In the genomic region with DNA sequence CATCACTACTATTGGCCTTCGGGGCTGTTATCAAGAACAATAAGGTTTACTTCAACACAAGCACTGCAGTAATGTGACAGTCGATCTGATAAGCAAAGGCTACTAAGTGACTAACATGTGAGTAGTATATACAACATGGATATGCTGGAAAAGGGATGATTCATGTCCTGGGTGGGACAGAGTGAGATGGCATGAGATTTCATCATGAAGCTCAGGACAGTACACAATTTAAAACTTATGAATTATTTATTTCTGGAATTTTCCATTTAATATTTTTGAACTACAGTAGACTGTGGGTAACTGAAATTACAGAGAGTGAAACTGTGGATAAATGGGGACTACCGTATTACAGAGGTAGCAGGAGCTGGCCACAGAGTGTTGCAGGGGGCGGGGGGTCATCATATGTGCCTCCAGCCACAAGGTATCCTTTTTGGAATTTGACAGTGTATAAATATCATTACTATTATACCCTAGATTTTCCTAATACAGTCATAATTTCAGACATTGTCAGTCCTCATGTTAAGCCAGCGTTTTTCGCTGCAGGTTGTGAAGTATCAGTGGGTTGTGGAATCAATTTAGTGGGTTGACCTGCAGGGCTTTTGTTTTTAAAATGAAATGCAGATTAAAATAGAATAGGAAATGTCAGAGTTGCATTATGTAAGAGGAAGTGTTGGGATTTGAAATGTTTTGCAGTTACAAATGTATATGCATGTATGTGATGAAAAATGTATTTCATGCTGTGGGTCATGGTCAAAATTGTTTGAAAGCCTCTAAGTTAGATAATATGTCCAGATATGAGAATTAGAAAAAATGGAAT, we compare ENCODE assay signal across 1 cellular context.
A peak's percentile ranks its signal among the peaks of the same experiment; 100 is the strongest.
TF ChIP-seq lines count a peak whose summit lies in the region.

No MANE protein-coding gene starts in this region.

TF ChIP-seq in K562, 482 proteins besides CTCF, POLR2A, EP300 and RAD21 (continued from another document and continues in another):
- TF ChIP-seq FOXJ2 (tag; IDR thresholded peaks at IDR 0.05), result peak; percentile 52; the same call in 1 of the 2 replicates
- TF ChIP-seq HDAC2 (IDR thresholded peaks at IDR 0.05), result peak; percentile 89; the same call in 1 of the 2 replicates
- peak; percentile 70 for TF ChIP-seq EP400 (IDR thresholded peaks at IDR 0.05)
- TF ChIP-seq SOX6 (IDR thresholded peaks at IDR 0.05), result peak; percentile 98
- TF ChIP-seq, protein P1, sequence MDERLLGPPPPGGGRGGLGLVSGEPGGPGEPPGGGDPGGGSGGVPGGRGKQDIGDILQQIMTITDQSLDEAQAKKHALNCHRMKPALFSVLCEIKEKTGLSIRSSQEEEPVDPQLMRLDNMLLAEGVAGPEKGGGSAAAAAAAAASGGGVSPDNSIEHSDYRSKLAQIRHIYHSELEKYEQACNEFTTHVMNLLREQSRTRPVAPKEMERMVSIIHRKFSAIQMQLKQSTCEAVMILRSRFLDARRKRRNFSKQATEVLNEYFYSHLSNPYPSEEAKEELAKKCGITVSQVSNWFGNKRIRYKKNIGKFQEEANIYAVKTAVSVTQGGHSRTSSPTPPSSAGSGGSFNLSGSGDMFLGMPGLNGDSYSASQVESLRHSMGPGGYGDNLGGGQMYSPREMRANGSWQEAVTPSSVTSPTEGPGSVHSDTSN (CRISPR knock-in tag; IDR thresholded peaks at IDR 0.05; ENCODE audit: low read depth), result peak; percentile 25; the same call in 1 of the 2 replicates
- TF ChIP-seq, protein P1 (tag; conservative IDR thresholded peaks at IDR 0.05; ENCODE audit: low read depth), result peak; percentile 91
- peak; percentile 30; the same call in 1 of the 2 replicates for TF ChIP-seq STAT5A (IDR thresholded peaks at IDR 0.05; ENCODE audit: borderline replicate concordance, low read length)
- TF ChIP-seq, protein P2, sequence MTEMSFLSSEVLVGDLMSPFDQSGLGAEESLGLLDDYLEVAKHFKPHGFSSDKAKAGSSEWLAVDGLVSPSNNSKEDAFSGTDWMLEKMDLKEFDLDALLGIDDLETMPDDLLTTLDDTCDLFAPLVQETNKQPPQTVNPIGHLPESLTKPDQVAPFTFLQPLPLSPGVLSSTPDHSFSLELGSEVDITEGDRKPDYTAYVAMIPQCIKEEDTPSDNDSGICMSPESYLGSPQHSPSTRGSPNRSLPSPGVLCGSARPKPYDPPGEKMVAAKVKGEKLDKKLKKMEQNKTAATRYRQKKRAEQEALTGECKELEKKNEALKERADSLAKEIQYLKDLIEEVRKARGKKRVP (CRISPR knock-in tag; IDR thresholded peaks at IDR 0.05), result peak; percentile 89
- TF ChIP-seq ZNF778 (CRISPR knock-in tag; IDR thresholded peaks at IDR 0.05), result no peak
- no peak for TF ChIP-seq TEAD2 (tag; IDR thresholded peaks at IDR 0.05)
- no peak for TF ChIP-seq NONO (IDR thresholded peaks at IDR 0.05; ENCODE audit: low read depth in 2 of 2, low read length in 1 of 2)
- TF ChIP-seq MEIS2 (IDR thresholded peaks at IDR 0.05; ENCODE audit: partially characterized antibody), result peak; percentile 98
- TF ChIP-seq, protein P3, sequence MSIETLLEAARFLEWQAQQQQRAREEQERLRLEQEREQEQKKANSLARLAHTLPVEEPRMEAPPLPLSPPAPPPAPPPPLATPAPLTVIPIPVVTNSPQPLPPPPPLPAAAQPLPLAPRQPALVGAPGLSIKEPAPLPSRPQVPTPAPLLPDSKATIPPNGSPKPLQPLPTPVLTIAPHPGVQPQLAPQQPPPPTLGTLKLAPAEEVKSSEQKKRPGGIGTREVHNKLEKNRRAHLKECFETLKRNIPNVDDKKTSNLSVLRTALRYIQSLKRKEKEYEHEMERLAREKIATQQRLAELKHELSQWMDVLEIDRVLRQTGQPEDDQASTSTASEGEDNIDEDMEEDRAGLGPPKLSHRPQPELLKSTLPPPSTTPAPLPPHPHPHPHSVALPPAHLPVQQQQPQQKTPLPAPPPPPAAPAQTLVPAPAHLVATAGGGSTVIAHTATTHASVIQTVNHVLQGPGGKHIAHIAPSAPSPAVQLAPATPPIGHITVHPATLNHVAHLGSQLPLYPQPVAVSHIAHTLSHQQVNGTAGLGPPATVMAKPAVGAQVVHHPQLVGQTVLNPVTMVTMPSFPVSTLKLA (conservative IDR thresholded peaks at IDR 0.05), result peak; percentile 50 to 63; a peak in 3 of 4 replicates
- TF ChIP-seq GABPB2 (CRISPR knock-in tag; conservative IDR thresholded peaks at IDR 0.05), result no peak
- TF ChIP-seq, protein P4, sequence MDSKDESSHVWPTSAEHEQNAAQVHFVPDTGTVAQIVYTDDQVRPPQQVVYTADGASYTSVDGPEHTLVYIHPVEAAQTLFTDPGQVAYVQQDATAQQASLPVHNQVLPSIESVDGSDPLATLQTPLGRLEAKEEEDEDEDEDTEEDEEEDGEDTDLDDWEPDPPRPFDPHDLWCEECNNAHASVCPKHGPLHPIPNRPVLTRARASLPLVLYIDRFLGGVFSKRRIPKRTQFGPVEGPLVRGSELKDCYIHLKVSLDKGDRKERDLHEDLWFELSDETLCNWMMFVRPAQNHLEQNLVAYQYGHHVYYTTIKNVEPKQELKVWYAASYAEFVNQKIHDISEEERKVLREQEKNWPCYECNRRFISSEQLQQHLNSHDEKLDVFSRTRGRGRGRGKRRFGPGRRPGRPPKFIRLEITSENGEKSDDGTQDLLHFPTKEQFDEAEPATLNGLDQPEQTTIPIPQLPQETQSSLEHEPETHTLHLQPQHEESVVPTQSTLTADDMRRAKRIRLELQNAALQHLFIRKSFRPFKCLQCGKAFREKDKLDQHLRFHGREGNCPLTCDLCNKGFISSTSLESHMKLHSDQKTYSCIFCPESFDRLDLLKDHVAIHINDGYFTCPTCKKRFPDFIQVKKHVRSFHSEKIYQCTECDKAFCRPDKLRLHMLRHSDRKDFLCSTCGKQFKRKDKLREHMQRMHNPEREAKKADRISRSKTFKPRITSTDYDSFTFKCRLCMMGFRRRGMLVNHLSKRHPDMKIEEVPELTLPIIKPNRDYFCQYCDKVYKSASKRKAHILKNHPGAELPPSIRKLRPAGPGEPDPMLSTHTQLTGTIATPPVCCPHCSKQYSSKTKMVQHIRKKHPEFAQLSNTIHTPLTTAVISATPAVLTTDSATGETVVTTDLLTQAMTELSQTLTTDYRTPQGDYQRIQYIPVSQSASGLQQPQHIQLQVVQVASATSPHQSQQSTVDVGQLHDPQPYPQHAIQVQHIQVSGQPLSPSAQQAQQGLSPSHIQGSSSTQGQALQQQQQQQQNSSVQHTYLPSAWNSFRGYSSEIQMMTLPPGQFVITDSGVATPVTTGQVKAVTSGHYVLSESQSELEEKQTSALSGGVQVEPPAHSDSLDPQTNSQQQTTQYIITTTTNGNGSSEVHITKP (IDR thresholded peaks at IDR 0.05; ENCODE audit: partially characterized antibody), result peak; percentile 14
- TF ChIP-seq KDM1A (IDR thresholded peaks at IDR 0.05), result peak; percentile 74 to 84; a peak in 3 of 4 replicates
- TF ChIP-seq ATF1 (CRISPR knock-in tag; IDR thresholded peaks at IDR 0.05), result no peak
- TF ChIP-seq ATF1 (tag; IDR thresholded peaks at IDR 0.05), result 0 out of 2 replicates have a peak, but pooled peaks have one; percentile 23
- TF ChIP-seq, protein P5, sequence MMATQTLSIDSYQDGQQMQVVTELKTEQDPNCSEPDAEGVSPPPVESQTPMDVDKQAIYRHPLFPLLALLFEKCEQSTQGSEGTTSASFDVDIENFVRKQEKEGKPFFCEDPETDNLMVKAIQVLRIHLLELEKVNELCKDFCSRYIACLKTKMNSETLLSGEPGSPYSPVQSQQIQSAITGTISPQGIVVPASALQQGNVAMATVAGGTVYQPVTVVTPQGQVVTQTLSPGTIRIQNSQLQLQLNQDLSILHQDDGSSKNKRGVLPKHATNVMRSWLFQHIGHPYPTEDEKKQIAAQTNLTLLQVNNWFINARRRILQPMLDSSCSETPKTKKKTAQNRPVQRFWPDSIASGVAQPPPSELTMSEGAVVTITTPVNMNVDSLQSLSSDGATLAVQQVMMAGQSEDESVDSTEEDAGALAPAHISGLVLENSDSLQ (IDR thresholded peaks at IDR 0.05), result peak; percentile 95
- TF ChIP-seq, protein P6, sequence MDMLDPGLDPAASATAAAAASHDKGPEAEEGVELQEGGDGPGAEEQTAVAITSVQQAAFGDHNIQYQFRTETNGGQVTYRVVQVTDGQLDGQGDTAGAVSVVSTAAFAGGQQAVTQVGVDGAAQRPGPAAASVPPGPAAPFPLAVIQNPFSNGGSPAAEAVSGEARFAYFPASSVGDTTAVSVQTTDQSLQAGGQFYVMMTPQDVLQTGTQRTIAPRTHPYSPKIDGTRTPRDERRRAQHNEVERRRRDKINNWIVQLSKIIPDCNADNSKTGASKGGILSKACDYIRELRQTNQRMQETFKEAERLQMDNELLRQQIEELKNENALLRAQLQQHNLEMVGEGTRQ (CRISPR knock-in tag; IDR thresholded peaks at IDR 0.05), result no peak
- no peak for TF ChIP-seq FOXP1 (CRISPR knock-in tag; IDR thresholded peaks at IDR 0.05)
- TF ChIP-seq, protein P7, sequence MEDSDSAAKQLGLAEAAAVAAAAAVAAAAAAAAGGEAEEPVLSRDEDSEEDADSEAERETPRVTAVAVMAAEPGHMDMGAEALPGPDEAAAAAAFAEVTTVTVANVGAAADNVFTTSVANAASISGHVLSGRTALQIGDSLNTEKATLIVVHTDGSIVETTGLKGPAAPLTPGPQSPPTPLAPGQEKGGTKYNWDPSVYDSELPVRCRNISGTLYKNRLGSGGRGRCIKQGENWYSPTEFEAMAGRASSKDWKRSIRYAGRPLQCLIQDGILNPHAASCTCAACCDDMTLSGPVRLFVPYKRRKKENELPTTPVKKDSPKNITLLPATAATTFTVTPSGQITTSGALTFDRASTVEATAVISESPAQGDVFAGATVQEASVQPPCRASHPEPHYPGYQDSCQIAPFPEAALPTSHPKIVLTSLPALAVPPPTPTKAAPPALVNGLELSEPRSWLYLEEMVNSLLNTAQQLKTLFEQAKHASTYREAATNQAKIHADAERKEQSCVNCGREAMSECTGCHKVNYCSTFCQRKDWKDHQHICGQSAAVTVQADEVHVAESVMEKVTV (CRISPR knock-in tag; IDR thresholded peaks at IDR 0.05), result peak; percentile 18; the same call in 1 of the 2 replicates
- TF ChIP-seq L3MBTL2 (IDR thresholded peaks at IDR 0.05), result peak; percentile 51; the same call in 1 of the 2 replicates
- TF ChIP-seq CBX3 (IDR thresholded peaks at IDR 0.05; ENCODE audit: borderline replicate concordance in 1 of 2, low read length in 2 of 2), result 0 out of 3 replicates have a peak, but pooled peaks of 1 of the 2 experiments have one; percentile 13
- TF ChIP-seq ZNF239 (CRISPR knock-in tag; IDR thresholded peaks at IDR 0.05), result no peak
- peak in 1 of 2 experiments; percentile 92; a peak in 2 of 4 replicates for TF ChIP-seq RCOR1 (IDR thresholded peaks at IDR 0.05; ENCODE audit: borderline replicate concordance in 1 of 2, low read depth in 2 of 2, low read length in 2 of 2)
- peak; percentile 60 for TF ChIP-seq NEUROD1 (IDR thresholded peaks at IDR 0.05; ENCODE audit: borderline replicate concordance, low read depth, low read length, partially characterized antibody)
- TF ChIP-seq ATF7 (IDR thresholded peaks at IDR 0.05), result peak; percentile 92
- peak; percentile 88 for TF ChIP-seq ZNF584 (CRISPR knock-in tag; IDR thresholded peaks at IDR 0.05; ENCODE audit: low read depth)
- TF ChIP-seq FOSL1 (tag; conservative IDR thresholded peaks at IDR 0.05), result peak; percentile 100
- peak in 1 of 2 experiments; percentile 13; a peak in 1 of 4 replicates for TF ChIP-seq HDAC1 (IDR thresholded peaks at IDR 0.05)
- TF ChIP-seq FOXM1 (IDR thresholded peaks at IDR 0.05; ENCODE audit: low read depth), result peak; percentile 47; the same call in 1 of the 2 replicates
- no peak for TF ChIP-seq FOXM1 (CRISPR knock-in tag; IDR thresholded peaks at IDR 0.05; ENCODE audit: low read depth)
- TF ChIP-seq, protein P8, sequence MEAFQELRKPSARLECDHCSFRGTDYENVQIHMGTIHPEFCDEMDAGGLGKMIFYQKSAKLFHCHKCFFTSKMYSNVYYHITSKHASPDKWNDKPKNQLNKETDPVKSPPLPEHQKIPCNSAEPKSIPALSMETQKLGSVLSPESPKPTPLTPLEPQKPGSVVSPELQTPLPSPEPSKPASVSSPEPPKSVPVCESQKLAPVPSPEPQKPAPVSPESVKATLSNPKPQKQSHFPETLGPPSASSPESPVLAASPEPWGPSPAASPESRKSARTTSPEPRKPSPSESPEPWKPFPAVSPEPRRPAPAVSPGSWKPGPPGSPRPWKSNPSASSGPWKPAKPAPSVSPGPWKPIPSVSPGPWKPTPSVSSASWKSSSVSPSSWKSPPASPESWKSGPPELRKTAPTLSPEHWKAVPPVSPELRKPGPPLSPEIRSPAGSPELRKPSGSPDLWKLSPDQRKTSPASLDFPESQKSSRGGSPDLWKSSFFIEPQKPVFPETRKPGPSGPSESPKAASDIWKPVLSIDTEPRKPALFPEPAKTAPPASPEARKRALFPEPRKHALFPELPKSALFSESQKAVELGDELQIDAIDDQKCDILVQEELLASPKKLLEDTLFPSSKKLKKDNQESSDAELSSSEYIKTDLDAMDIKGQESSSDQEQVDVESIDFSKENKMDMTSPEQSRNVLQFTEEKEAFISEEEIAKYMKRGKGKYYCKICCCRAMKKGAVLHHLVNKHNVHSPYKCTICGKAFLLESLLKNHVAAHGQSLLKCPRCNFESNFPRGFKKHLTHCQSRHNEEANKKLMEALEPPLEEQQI (IDR thresholded peaks at IDR 0.05), result 0 out of 2 replicates have a peak, but pooled peaks have one; percentile 56
- no peak for TF ChIP-seq MEF2A (IDR thresholded peaks at IDR 0.05; ENCODE audit: control insufficient read depth, low read depth, low read length)
- TF ChIP-seq, protein P9, sequence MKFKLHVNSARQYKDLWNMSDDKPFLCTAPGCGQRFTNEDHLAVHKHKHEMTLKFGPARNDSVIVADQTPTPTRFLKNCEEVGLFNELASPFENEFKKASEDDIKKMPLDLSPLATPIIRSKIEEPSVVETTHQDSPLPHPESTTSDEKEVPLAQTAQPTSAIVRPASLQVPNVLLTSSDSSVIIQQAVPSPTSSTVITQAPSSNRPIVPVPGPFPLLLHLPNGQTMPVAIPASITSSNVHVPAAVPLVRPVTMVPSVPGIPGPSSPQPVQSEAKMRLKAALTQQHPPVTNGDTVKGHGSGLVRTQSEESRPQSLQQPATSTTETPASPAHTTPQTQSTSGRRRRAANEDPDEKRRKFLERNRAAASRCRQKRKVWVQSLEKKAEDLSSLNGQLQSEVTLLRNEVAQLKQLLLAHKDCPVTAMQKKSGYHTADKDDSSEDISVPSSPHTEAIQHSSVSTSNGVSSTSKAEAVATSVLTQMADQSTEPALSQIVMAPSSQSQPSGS (CRISPR knock-in tag; IDR thresholded peaks at IDR 0.05), result no peak
- TF ChIP-seq HDAC3 (IDR thresholded peaks at IDR 0.05; ENCODE audit: borderline replicate concordance, partially characterized antibody), result peak; percentile 59
- peak; percentile 95 for TF ChIP-seq ZNF766 (CRISPR knock-in tag; conservative IDR thresholded peaks at IDR 0.05)
- TF ChIP-seq TBL1XR1 (IDR thresholded peaks at IDR 0.05; ENCODE audit: low read length in 2 of 2), result peak in 1 of 2 experiments; percentile 52; a peak in 1 of 4 replicates
- TF ChIP-seq JUN (IDR thresholded peaks at IDR 0.05; ENCODE audit: borderline replicate concordance, low read depth, low read length), result peak; percentile 95
- no peak for TF ChIP-seq JUN (CRISPR knock-in tag; IDR thresholded peaks at IDR 0.05; ENCODE audit: borderline replicate concordance)
- TF ChIP-seq SMAD4 (CRISPR knock-in tag; conservative IDR thresholded peaks at IDR 0.05), result peak; percentile 37; the same call in 1 of the 2 replicates
- TF ChIP-seq ZNF311 (CRISPR knock-in tag; IDR thresholded peaks at IDR 0.05), result peak; percentile 43; the same call in 1 of the 2 replicates
- TF ChIP-seq GABPA (tag; conservative IDR thresholded peaks at IDR 0.05; ENCODE audit: low read depth), result peak; percentile 30; the same call in 1 of the 2 replicates
